Comparison of ENCODE assay signal across 1 cellular context in genomic region chr3:189567772-189568420, GRCh38.
TF ChIP-seq lines count a peak whose summit lies in the region.

No MANE protein-coding gene starts in this region.

TF ChIP-seq in GM12878, 131 proteins besides CTCF, POLR2A, EP300 and RAD21 (continued from another document):
- TF ChIP-seq BCL3 (IDR thresholded peaks at IDR 0.05; ENCODE audit: borderline replicate concordance, insufficient read depth, low read depth, low read length, poor library complexity, severe bottlenecking), result no peak
- TF ChIP-seq PAX5 (IDR thresholded peaks at IDR 0.05; ENCODE audit: borderline replicate concordance, low read depth, low read length), result peak; percentile 20; the same call in 1 of the 2 replicates
- TF ChIP-seq ZZZ3 (IDR thresholded peaks at IDR 0.05; ENCODE audit: control insufficient read depth, insufficient read length, low read depth), result no peak
